Comparison of ENCODE assay signal across 16 cellular contexts in the genomic region with DNA sequence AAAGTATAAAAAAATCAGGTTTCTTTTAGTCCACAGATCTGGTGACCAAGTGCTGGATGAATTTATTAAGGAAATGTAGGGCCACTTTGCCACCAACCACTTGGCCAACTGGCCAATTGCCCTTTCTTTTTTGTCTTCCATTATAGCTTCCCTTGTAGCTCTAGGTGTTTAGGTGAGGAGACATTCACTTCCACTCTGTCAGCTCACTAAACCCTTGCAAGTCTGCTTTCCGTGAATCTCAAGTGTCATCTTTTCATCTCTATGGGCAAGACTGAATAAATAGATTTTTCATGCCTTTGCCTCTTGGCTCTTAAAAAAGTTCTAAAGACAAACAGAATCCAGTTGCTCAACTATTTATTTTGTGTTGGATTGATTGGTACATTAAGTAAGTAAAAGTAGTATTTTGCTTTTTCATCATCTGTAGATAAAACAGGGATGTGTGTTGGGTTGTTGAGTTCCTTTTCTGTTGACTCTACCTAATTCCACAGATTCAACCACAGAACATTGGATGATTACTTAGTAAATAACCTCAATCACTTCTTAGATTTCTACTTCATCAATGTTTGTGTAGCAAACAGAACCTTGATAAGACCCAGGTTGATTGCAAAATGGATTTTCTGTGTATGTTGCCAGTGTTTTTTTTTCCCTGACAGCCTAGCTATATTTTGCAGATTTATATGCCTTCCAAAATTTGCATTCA.
"Had no signal": no experiment of that assay in that cellular context is flagged by ENCODE, and none has a peak within 500 bp of the region (broad histone marks: within the 10 kb centered on the region; RNA-seq: fewer than 3 reads in every experiment).

No MANE protein-coding gene starts in this region.

- H3K4me1 Mint-ChIP-seq: immature natural killer cell; naive thymus-derived CD8-positive, alpha-beta T cell had no signal

- H3K36me3 Mint-ChIP-seq: immature natural killer cell; naive thymus-derived CD8-positive, alpha-beta T cell had no signal

- H3K27ac ChIP-seq: colonic mucosa, foreskin keratinocyte, neutrophil, right atrium auricular region, tibial nerve had no signal

- H3K4me3 Mint-ChIP-seq: endodermal cell; immature natural killer cell; naive thymus-derived CD8-positive, alpha-beta T cell had no signal

- H3K9me3 Mint-ChIP-seq: endodermal cell; immature natural killer cell; naive thymus-derived CD8-positive, alpha-beta T cell had no signal

- H3K4me1 ChIP-seq: colonic mucosa, foreskin keratinocyte, right atrium auricular region, tibial nerve had no signal

- H3K36me3 ChIP-seq: colonic mucosa, neutrophil, right atrium auricular region, tibial nerve had no signal

- H3K4me3 ChIP-seq: colonic mucosa, mucosa of descending colon, right atrium auricular region, tibial nerve had no signal

- ATAC-seq: foreskin keratinocyte; left ventricle myocardium superior; mucosa of descending colon; naive thymus-derived CD8-positive, alpha-beta T cell had no signal

- H3K27ac Mint-ChIP-seq: endodermal cell; naive thymus-derived CD8-positive, alpha-beta T cell had no signal

- DNase-seq: colonic mucosa; effector CD4-positive, alpha-beta T cell; endodermal cell; erythroblast; foreskin keratinocyte; immature natural killer cell; left ventricle myocardium superior; mucosa of descending colon; naive thymus-derived CD8-positive, alpha-beta T cell; posterior cingulate gyrus; small intestine; stimulated activated CD4-positive, alpha-beta T cell treated with anti-CD3 and anti-CD28 coated beads, Interleukin-12 subunit alpha, Interleukin-12 subunit beta, amount 100 ng/mL, for 4 hours; stimulated activated naive CD4-positive, alpha-beta T cell treated with Interleukin-2 at 50 U/mL for 16 hours had no signal

- H3K9me3 ChIP-seq: colonic mucosa, mucosa of descending colon, neutrophil, right atrium auricular region, tibial nerve had no signal

- H3K27me3 ChIP-seq: colonic mucosa, foreskin keratinocyte, neutrophil, right atrium auricular region, tibial nerve had no signal
